In the genomic region with DNA sequence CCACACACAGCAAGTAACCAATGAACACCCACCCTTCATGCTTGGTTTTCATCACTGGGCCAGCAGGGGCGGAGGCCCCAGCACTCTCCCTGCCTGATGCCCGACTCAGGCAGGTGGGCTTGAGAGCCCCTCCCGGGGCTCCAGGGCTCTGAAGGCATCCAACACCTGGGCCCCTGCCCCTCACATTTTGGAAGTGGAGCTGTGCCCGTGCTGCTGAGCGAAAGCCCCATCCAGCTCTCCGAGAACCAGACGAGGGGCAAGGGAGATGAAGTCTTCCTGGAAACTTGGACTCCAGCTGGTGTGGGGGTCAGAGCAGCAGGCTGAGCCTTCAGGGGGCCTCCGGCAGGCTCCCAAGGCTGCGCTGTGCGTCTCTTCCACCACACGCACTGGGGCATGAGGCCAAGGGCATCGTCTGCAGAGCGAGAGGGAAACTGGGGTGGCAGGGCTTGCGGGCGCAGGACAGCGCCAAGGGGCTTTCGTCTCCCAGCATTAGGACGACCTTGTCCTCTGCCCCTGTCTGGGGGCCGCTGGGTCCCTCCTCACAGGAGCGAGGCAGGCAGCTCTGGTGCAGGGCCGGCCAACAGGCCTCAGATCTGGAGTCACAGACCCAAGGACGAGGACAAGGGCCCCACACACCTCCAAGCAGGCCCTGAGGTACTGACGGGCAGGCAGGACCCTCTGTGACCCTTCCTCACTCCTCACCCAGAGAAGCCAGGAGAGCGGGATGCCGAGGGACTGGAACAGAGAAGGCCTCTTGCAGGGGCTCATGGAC, we compare ENCODE assay signal across 20 cellular contexts.
DNase-seq lines count a peak whose midpoint lies in the region; ATAC-seq and TF ChIP-seq lines count a peak whose summit lies in the region.
"Had no signal": no experiment of that assay in that cellular context is flagged by ENCODE, and none has a peak within 500 bp of the region (broad histone marks: within the 10 kb centered on the region; RNA-seq: fewer than 3 reads in every experiment).

No MANE protein-coding gene starts in this region.

- no peaks in the 10 kb centered on the region for H4K20me1 ChIP-seq in BLaER1

- H3K9ac ChIP-seq in BLaER1 (peak overlapping the region; percentile 66), endodermal cell (ENCODE audit: extremely low read depth, low read length, poor library complexity, severe bottlenecking) (no peak overlapping the region)

- no peak overlapping the region for H3K4me3 Mint-ChIP-seq in endodermal cell
- no peak overlapping the region for H3K4me3 Mint-ChIP-seq in osteocyte (ENCODE audit: unreplicated experiment)
- no peak overlapping the region for H3K4me3 Mint-ChIP-seq in stimulated activated naive B cell treated with anti-CD40 and anti-IgM and Interleukin-4, amounts not matched to agents 10 μg/mL and 1 μg/mL and 100 μg/mL, for 72 hours
- H3K4me3 Mint-ChIP-seq: B cell; CD4-positive, alpha-beta memory T cell had no signal

- H3K27me3 Mint-ChIP-seq in endodermal cell (ENCODE audit: insufficient read depth), result peaks cover 6% of the 10 kb centered on the region
- H3K27me3 Mint-ChIP-seq in osteocyte (ENCODE audit: unreplicated experiment), result peaks cover 10% of the 10 kb centered on the region
- peaks cover 7 to 29% of the 10 kb centered on the region in 2 donors for H3K27me3 Mint-ChIP-seq in stimulated activated naive B cell treated with anti-CD40 and anti-IgM and Interleukin-4, amounts not matched to agents 10 μg/mL and 1 μg/mL and 100 μg/mL, for 72 hours

- H3K4me2 ChIP-seq in BLaER1, result peak overlapping the region; percentile 96

- H3K36me3 Mint-ChIP-seq in endodermal cell (ENCODE audit: low read depth), result no peaks in the 10 kb centered on the region
- H3K36me3 Mint-ChIP-seq in osteocyte (ENCODE audit: unreplicated experiment), result no peaks in the 10 kb centered on the region
- no peaks in the 10 kb centered on the region for H3K36me3 Mint-ChIP-seq in stimulated activated naive B cell treated with anti-CD40 and anti-IgM and Interleukin-4, amounts not matched to agents 10 μg/mL and 1 μg/mL and 100 μg/mL, for 72 hours
- H3K36me3 Mint-ChIP-seq: CD4-positive, alpha-beta memory T cell had no signal

- H3K27ac ChIP-seq in BLaER1 (peak overlapping the region; percentile 91), endodermal cell (ENCODE audit: low read depth, low read length) (no peak overlapping the region)
- H3K27ac ChIP-seq: RWPE1 had no signal

- H3K27me3 ChIP-seq in BLaER1 (no peaks in the 10 kb centered on the region), endodermal cell (ENCODE audit: control insufficient read depth, insufficient read depth, low read length, poor library complexity, severe bottlenecking) (no peaks in the 10 kb centered on the region)

- H3K27ac Mint-ChIP-seq in endodermal cell, result no peak overlapping the region
- no peak overlapping the region for H3K27ac Mint-ChIP-seq in osteocyte (ENCODE audit: unreplicated experiment)
- no peak overlapping the region for H3K27ac Mint-ChIP-seq in stimulated activated naive B cell treated with anti-CD40 and anti-IgM and Interleukin-4, amounts not matched to agents 10 μg/mL and 1 μg/mL and 100 μg/mL, for 72 hours
- H3K27ac Mint-ChIP-seq: B cell; CD4-positive, alpha-beta memory T cell had no signal

- TF ChIP-seq CTCF in endodermal cell (conservative IDR thresholded peaks at IDR 0.05) (no peak), osteocyte (IDR thresholded peaks at IDR 0.05) (no peak)

- H3K9me3 ChIP-seq in BLaER1, result no peaks in the 10 kb centered on the region
- no peaks in the 10 kb centered on the region for H3K9me3 ChIP-seq in endodermal cell (ENCODE audit: control insufficient read depth, low read length)

- no peak for ATAC-seq in stimulated activated naive B cell treated with anti-CD40 and anti-IgM and Interleukin-4, amounts not matched to agents 10 μg/mL and 1 μg/mL and 100 μg/mL, for 72 hours (replicated peaks)
- ATAC-seq: PC-3 had no signal

- H3K9me3 Mint-ChIP-seq in endodermal cell, result no peaks in the 10 kb centered on the region
- H3K9me3 Mint-ChIP-seq in osteocyte (ENCODE audit: unreplicated experiment), result no peaks in the 10 kb centered on the region
- H3K9me3 Mint-ChIP-seq in stimulated activated naive B cell treated with anti-CD40 and anti-IgM and Interleukin-4, amounts not matched to agents 10 μg/mL and 1 μg/mL and 100 μg/mL, for 72 hours, result no peaks in the 10 kb centered on the region
- H3K9me3 Mint-ChIP-seq: CD4-positive, alpha-beta memory T cell had no signal

- H3K36me3 ChIP-seq in BLaER1 (no peaks in the 10 kb centered on the region), endodermal cell (ENCODE audit: control insufficient read depth, insufficient read depth, low read length) (no peaks in the 10 kb centered on the region)

- DNase-seq in D341Med (ENCODE audit: low spot score), result peak; percentile 25
- DNase-seq in endodermal cell, result peak; percentile 36
- DNase-seq in osteocyte (ENCODE audit: extremely low spot score, unreplicated experiment), result peak; percentile 79
- no peak for DNase-seq in kidney tubule cell (ENCODE audit: low spot score)
- no peak for DNase-seq in stimulated activated naive B cell treated with anti-CD40 and anti-IgM and Interleukin-4, amounts not matched to agents 10 μg/mL and 1 μg/mL and 100 μg/mL, for 72 hours
- no peak for DNase-seq in NOMO-1 treated with dmso at 0.1 percent for 144 hours (lab: John Stamatoyannopoulos, UW; ENCODE audit: unreplicated experiment)
- DNase-seq: Calu3; CD4-positive, alpha-beta memory T cell; KBM-7; MV-4-11; NCI-H1417; NCI-H187 treated with DMSO at 0.1 percent for 48 hours; NCI-H2171; NCI-H446; NCI-H69; NK-92 treated with Interleukin-12 subunit alpha and Interleukin-12 subunit beta, amount 100 ng/mL, for 24 hours; PC-3 had no signal

- WGBS in endodermal cell (ENCODE audit: insufficient coverage in 1 of 2, insufficient read length in 1 of 2), 2 experiments, result 90 to 94% methylated on average over 9 to 25 of the region's 25 CpGs

- H3K4me1 Mint-ChIP-seq in endodermal cell, result peaks cover 26% of the 10 kb centered on the region
- H3K4me1 Mint-ChIP-seq in osteocyte (ENCODE audit: unreplicated experiment), result peaks cover 43% of the 10 kb centered on the region
- H3K4me1 Mint-ChIP-seq in stimulated activated naive B cell treated with anti-CD40 and anti-IgM and Interleukin-4, amounts not matched to agents 10 μg/mL and 1 μg/mL and 100 μg/mL, for 72 hours, result peaks cover 5 to 7% of the 10 kb centered on the region in 2 donors
- H3K4me1 Mint-ChIP-seq: CD4-positive, alpha-beta memory T cell had no signal

- peak overlapping the region; percentile 71; the same call in 1 of the 2 replicates for H3K4me3 ChIP-seq in BLaER1
- no peak overlapping the region for H3K4me3 ChIP-seq in endodermal cell (ENCODE audit: low read length)

- H3K4me1 ChIP-seq in BLaER1 (peaks cover 99% of the 10 kb centered on the region), endodermal cell (ENCODE audit: control insufficient read depth, insufficient read depth, low read length) (no peaks in the 10 kb centered on the region)

Comparison
In these comparisons a context has a peak if more than half of its experiments do, and no peak if none do; other contexts are left out.
1. DNase-seq: peak in D341Med (single experiment), endodermal cell (single experiment) and osteocyte (single experiment); none in kidney tubule cell (single experiment), stimulated activated naive B cell treated with anti-CD40 and anti-IgM and Interleukin-4, amounts not matched to agents 10 μg/mL and 1 μg/mL and 100 μg/mL, for 72 hours (single experiment) and NOMO-1 treated with dmso at 0.1 percent for 144 hours (single experiment).